ENCODE assay signal across 1 cellular context in the genomic region with DNA sequence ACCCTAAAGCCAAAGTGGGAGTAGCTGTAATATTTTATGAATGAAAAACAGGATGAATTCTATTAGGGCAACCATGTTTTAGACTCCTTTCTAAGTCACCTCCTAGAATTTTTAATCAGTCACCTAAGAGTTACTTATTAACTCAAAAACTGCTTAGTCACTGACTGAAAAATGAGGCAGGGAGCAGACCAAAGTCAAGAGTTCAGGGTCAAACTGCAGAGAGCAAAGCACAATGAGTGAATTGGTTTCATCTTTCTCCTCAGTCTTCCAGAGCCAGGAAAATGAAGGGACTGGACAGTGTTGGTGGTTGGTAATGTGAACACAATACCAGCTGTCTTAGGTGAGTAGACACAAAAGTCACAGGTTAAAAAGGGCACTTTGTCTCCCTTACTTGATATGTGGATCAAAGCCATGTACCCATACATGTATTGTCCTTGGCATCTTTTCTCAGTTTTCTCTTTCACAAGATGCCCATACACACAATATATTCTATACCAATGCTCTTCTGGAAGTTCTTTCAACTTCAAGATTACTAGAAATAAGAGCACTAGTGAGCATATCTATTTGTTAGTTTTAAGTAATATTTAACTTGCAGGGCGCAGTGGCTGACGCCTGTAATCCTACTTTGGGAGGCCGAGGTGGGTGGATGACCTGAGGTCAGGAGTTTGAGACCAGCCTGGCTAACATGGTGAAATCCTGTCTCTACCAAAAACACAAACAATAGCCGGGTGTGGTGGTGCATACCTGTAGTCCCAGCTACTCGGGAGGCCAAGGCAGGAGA.
TF ChIP-seq lines count a peak whose summit lies in the region.

No MANE protein-coding gene starts in this region.

TF ChIP-seq in HepG2, 621 proteins besides CTCF, POLR2A, EP300 and RAD21 (continued from another document and continues in another):
- TF ChIP-seq, protein P1, sequence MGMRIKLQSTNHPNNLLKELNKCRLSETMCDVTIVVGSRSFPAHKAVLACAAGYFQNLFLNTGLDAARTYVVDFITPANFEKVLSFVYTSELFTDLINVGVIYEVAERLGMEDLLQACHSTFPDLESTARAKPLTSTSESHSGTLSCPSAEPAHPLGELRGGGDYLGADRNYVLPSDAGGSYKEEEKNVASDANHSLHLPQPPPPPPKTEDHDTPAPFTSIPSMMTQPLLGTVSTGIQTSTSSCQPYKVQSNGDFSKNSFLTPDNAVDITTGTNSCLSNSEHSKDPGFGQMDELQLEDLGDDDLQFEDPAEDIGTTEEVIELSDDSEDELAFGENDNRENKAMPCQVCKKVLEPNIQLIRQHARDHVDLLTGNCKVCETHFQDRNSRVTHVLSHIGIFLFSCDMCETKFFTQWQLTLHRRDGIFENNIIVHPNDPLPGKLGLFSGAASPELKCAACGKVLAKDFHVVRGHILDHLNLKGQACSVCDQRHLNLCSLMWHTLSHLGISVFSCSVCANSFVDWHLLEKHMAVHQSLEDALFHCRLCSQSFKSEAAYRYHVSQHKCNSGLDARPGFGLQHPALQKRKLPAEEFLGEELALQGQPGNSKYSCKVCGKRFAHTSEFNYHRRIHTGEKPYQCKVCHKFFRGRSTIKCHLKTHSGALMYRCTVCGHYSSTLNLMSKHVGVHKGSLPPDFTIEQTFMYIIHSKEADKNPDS (CRISPR knock-in tag; IDR thresholded peaks at IDR 0.05) = 0 out of 2 replicates have a peak, but pooled peaks have one; percentile 34
- TF ChIP-seq CBX5 (CRISPR knock-in tag; IDR thresholded peaks at IDR 0.05; ENCODE audit: borderline replicate concordance) = no peak
- TF ChIP-seq, protein P2, sequence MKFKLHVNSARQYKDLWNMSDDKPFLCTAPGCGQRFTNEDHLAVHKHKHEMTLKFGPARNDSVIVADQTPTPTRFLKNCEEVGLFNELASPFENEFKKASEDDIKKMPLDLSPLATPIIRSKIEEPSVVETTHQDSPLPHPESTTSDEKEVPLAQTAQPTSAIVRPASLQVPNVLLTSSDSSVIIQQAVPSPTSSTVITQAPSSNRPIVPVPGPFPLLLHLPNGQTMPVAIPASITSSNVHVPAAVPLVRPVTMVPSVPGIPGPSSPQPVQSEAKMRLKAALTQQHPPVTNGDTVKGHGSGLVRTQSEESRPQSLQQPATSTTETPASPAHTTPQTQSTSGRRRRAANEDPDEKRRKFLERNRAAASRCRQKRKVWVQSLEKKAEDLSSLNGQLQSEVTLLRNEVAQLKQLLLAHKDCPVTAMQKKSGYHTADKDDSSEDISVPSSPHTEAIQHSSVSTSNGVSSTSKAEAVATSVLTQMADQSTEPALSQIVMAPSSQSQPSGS (CRISPR knock-in tag; IDR thresholded peaks at IDR 0.05) = no peak
- no peak for TF ChIP-seq ZNF746 (CRISPR knock-in tag; IDR thresholded peaks at IDR 0.05)
- TF ChIP-seq, protein P3, sequence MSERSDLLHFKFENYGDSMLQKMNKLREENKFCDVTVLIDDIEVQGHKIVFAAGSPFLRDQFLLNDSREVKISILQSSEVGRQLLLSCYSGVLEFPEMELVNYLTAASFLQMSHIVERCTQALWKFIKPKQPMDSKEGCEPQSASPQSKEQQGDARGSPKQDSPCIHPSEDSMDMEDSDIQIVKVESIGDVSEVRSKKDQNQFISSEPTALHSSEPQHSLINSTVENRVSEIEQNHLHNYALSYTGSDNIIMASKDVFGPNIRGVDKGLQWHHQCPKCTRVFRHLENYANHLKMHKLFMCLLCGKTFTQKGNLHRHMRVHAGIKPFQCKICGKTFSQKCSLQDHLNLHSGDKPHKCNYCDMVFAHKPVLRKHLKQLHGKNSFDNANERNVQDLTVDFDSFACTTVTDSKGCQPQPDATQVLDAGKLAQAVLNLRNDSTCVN (CRISPR knock-in tag; IDR thresholded peaks at IDR 0.05; ENCODE audit: borderline replicate concordance) = no peak; the same call in 1 of the 2 replicates
- TF ChIP-seq ATAD3A (CRISPR knock-in tag; IDR thresholded peaks at IDR 0.05) = no peak
- TF ChIP-seq ZNF674 (CRISPR knock-in tag; IDR thresholded peaks at IDR 0.05; ENCODE audit: low read depth) = no peak
- TF ChIP-seq ZNF883 (CRISPR knock-in tag; IDR thresholded peaks at IDR 0.05; ENCODE audit: not compliant biosample characterization) = no peak
- no peak for TF ChIP-seq SP1 (IDR thresholded peaks at IDR 0.05)
- no peak for TF ChIP-seq SP1 (CRISPR knock-in tag; IDR thresholded peaks at IDR 0.05)
- no peak for TF ChIP-seq RORA (CRISPR knock-in tag; IDR thresholded peaks at IDR 0.05)
- TF ChIP-seq, protein P4, sequence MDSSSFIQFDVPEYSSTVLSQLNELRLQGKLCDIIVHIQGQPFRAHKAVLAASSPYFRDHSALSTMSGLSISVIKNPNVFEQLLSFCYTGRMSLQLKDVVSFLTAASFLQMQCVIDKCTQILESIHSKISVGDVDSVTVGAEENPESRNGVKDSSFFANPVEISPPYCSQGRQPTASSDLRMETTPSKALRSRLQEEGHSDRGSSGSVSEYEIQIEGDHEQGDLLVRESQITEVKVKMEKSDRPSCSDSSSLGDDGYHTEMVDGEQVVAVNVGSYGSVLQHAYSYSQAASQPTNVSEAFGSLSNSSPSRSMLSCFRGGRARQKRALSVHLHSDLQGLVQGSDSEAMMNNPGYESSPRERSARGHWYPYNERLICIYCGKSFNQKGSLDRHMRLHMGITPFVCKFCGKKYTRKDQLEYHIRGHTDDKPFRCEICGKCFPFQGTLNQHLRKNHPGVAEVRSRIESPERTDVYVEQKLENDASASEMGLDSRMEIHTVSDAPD (CRISPR knock-in tag; IDR thresholded peaks at IDR 0.05) = peak; percentile 96
- TF ChIP-seq, protein P5, sequence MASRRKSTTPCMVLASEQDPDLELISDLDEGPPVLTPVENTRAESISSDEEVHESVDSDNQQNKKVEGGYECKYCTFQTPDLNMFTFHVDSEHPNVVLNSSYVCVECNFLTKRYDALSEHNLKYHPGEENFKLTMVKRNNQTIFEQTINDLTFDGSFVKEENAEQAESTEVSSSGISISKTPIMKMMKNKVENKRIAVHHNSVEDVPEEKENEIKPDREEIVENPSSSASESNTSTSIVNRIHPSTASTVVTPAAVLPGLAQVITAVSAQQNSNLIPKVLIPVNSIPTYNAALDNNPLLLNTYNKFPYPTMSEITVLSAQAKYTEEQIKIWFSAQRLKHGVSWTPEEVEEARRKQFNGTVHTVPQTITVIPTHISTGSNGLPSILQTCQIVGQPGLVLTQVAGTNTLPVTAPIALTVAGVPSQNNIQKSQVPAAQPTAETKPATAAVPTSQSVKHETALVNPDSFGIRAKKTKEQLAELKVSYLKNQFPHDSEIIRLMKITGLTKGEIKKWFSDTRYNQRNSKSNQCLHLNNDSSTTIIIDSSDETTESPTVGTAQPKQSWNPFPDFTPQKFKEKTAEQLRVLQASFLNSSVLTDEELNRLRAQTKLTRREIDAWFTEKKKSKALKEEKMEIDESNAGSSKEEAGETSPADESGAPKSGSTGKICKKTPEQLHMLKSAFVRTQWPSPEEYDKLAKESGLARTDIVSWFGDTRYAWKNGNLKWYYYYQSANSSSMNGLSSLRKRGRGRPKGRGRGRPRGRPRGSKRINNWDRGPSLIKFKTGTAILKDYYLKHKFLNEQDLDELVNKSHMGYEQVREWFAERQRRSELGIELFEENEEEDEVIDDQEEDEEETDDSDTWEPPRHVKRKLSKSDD (CRISPR knock-in tag; IDR thresholded peaks at IDR 0.05; ENCODE audit: low read depth) = no peak
- TF ChIP-seq, protein P6, sequence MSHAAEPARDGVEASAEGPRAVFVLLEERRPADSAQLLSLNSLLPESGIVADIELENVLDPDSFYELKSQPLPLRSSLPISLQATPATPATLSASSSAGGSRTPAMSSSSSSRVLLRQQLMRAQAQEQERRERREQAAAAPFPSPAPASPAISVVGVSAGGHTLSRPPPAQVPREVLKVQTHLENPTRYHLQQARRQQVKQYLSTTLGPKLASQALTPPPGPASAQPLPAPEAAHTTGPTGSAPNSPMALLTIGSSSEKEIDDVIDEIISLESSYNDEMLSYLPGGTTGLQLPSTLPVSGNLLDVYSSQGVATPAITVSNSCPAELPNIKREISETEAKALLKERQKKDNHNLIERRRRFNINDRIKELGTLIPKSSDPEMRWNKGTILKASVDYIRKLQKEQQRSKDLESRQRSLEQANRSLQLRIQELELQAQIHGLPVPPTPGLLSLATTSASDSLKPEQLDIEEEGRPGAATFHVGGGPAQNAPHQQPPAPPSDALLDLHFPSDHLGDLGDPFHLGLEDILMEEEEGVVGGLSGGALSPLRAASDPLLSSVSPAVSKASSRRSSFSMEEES (CRISPR knock-in tag; IDR thresholded peaks at IDR 0.05) = peak; percentile 41; the same call in 1 of the 2 replicates
- no peak for TF ChIP-seq ZFP36L2 (CRISPR knock-in tag; IDR thresholded peaks at IDR 0.05)
- TF ChIP-seq, protein P7, sequence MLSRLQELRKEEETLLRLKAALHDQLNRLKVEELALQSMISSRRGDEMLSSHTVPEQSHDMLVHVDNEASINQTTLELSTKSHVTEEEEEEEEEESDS (CRISPR knock-in tag; IDR thresholded peaks at IDR 0.05; ENCODE audit: borderline replicate concordance) = no peak
- TF ChIP-seq ZBTB20 (CRISPR knock-in tag; IDR thresholded peaks at IDR 0.05; ENCODE audit: borderline replicate concordance, low read depth) = no peak; the same call in 1 of the 2 replicates
- no peak for TF ChIP-seq SMAD9 (CRISPR knock-in tag; IDR thresholded peaks at IDR 0.05)
- TF ChIP-seq NCOR1 (IDR thresholded peaks at IDR 0.05; ENCODE audit: borderline replicate concordance, low read length) = peak; percentile 100
- no peak for TF ChIP-seq KAT2B (IDR thresholded peaks at IDR 0.05; ENCODE audit: borderline replicate concordance, low read depth, low read length)
- TF ChIP-seq ETV6 (CRISPR knock-in tag; conservative IDR thresholded peaks at IDR 0.05) = no peak
- TF ChIP-seq ZNF34 (CRISPR knock-in tag; IDR thresholded peaks at IDR 0.05; ENCODE audit: borderline replicate concordance) = 0 out of 2 replicates have a peak, but pooled peaks have one; percentile 50
- TF ChIP-seq JDP2 (CRISPR knock-in tag; IDR thresholded peaks at IDR 0.05; ENCODE audit: borderline replicate concordance) = no peak
- TF ChIP-seq, protein P8, sequence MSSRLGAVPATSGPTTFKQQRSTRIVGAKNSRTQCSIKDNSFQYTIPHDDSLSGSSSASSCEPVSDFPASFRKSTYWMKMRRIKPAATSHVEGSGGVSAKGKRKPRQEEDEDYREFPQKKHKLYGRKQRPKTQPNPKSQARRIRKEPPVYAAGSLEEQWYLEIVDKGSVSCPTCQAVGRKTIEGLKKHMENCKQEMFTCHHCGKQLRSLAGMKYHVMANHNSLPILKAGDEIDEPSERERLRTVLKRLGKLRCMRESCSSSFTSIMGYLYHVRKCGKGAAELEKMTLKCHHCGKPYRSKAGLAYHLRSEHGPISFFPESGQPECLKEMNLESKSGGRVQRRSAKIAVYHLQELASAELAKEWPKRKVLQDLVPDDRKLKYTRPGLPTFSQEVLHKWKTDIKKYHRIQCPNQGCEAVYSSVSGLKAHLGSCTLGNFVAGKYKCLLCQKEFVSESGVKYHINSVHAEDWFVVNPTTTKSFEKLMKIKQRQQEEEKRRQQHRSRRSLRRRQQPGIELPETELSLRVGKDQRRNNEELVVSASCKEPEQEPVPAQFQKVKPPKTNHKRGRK (CRISPR knock-in tag; IDR thresholded peaks at IDR 0.05) = no peak
- TF ChIP-seq RARG (CRISPR knock-in tag; IDR thresholded peaks at IDR 0.05; ENCODE audit: low read depth) = no peak; the same call in 1 of the 2 replicates
- no peak for TF ChIP-seq HIVEP1 (CRISPR knock-in tag; IDR thresholded peaks at IDR 0.05)
- peak; percentile 66; the same call in 1 of the 2 replicates for TF ChIP-seq ARNT2 (CRISPR knock-in tag; IDR thresholded peaks at IDR 0.05; ENCODE audit: low read depth)
- peak; percentile 57 for TF ChIP-seq MEF2D (CRISPR knock-in tag; IDR thresholded peaks at IDR 0.05)
- peak; percentile 78 for TF ChIP-seq HOXA3 (CRISPR knock-in tag; IDR thresholded peaks at IDR 0.05)
- peak; percentile 97 for TF ChIP-seq SIX1 (CRISPR knock-in tag; IDR thresholded peaks at IDR 0.05; ENCODE audit: borderline replicate concordance)
- TF ChIP-seq ZNF496 (CRISPR knock-in tag; IDR thresholded peaks at IDR 0.05; ENCODE audit: insufficient replicate concordance) = no peak
- no peak for TF ChIP-seq ZNF564 (CRISPR knock-in tag; IDR thresholded peaks at IDR 0.05)
- TF ChIP-seq, protein P9, sequence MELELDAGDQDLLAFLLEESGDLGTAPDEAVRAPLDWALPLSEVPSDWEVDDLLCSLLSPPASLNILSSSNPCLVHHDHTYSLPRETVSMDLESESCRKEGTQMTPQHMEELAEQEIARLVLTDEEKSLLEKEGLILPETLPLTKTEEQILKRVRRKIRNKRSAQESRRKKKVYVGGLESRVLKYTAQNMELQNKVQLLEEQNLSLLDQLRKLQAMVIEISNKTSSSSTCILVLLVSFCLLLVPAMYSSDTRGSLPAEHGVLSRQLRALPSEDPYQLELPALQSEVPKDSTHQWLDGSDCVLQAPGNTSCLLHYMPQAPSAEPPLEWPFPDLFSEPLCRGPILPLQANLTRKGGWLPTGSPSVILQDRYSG (CRISPR knock-in tag; IDR thresholded peaks at IDR 0.05) = no peak
- TF ChIP-seq AKAP8 (CRISPR knock-in tag; IDR thresholded peaks at IDR 0.05) = no peak
- no peak for TF ChIP-seq ZNF138 (CRISPR knock-in tag; IDR thresholded peaks at IDR 0.05; ENCODE audit: low read depth)
- TF ChIP-seq, protein P10, sequence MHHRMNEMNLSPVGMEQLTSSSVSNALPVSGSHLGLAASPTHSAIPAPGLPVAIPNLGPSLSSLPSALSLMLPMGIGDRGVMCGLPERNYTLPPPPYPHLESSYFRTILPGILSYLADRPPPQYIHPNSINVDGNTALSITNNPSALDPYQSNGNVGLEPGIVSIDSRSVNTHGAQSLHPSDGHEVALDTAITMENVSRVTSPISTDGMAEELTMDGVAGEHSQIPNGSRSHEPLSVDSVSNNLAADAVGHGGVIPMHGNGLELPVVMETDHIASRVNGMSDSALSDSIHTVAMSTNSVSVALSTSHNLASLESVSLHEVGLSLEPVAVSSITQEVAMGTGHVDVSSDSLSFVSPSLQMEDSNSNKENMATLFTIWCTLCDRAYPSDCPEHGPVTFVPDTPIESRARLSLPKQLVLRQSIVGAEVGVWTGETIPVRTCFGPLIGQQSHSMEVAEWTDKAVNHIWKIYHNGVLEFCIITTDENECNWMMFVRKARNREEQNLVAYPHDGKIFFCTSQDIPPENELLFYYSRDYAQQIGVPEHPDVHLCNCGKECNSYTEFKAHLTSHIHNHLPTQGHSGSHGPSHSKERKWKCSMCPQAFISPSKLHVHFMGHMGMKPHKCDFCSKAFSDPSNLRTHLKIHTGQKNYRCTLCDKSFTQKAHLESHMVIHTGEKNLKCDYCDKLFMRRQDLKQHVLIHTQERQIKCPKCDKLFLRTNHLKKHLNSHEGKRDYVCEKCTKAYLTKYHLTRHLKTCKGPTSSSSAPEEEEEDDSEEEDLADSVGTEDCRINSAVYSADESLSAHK (CRISPR knock-in tag; IDR thresholded peaks at IDR 0.05; ENCODE audit: borderline replicate concordance) = no peak
- no peak for TF ChIP-seq TOE1 (CRISPR knock-in tag; IDR thresholded peaks at IDR 0.05)
- TF ChIP-seq MAZ (IDR thresholded peaks at IDR 0.05; ENCODE audit: borderline replicate concordance, low read depth, low read length) = no peak
- TF ChIP-seq MAZ (CRISPR knock-in tag; IDR thresholded peaks at IDR 0.05; ENCODE audit: low read depth) = no peak
- TF ChIP-seq NFKB2 (CRISPR knock-in tag; IDR thresholded peaks at IDR 0.05; ENCODE audit: borderline replicate concordance) = no peak
- TF ChIP-seq ZNF225 (CRISPR knock-in tag; IDR thresholded peaks at IDR 0.05) = no peak
- TF ChIP-seq ZBTB1 (CRISPR knock-in tag; IDR thresholded peaks at IDR 0.05; ENCODE audit: borderline replicate concordance) = no peak
